ENCODE assay signal across 8 cellular contexts in the genomic region with DNA sequence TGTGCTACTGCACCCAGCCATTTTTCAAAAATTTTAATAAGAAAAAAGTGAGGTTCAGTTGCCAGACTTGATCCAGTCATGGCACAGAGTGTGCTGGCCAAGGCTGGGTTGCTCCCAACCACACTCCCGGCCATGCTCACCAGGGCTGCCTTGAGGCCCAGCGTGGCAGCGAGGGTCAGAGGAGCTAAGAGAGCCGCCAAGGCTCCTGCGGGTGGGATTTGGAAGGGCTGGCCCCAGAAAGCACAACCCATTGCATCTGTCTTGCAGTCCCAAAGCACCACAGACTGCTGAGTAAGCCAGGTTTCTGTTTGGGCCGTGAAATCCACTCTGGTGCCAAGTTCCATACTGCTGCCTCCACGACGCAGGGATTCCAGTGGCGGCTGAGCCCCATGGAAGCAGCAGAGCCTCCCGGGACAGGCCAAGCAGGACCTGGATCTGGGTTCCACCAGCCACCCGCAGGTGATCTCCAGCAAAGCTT. TPM values are rescaled to one million over a fixed set of nuclear protein-coding genes. Genes with fewer than 3 reads are reported as not detected.
A peak's percentile ranks its signal among the peaks of the same experiment; 100 is the strongest.
DNase-seq lines count a peak whose midpoint lies in the region; FAIRE-seq and TF ChIP-seq lines count a peak whose summit lies in the region.
"Had no signal": no experiment of that assay in that cellular context is flagged by ENCODE, and none has a peak within 500 bp of the region (broad histone marks: within the 10 kb centered on the region; RNA-seq: fewer than 3 reads in every experiment).

No MANE protein-coding gene starts in this region.

- H3K27ac Mint-ChIP-seq in CD8-positive, alpha-beta memory T cell: peak overlapping the region in 5 of 8 donors; percentile 11 to 78 (median 66)
- H3K27ac Mint-ChIP-seq: endodermal cell had no signal

- no peak for DNase-seq in CD8-positive, alpha-beta memory T cell
- no peak for DNase-seq in RWPE1 (ENCODE audit: low spot score)
- no peak for DNase-seq in H1 (ENCODE audit: low read depth in 1 of 2, low spot score in 2 of 2)
- no peak for DNase-seq in stimulated activated CD4-positive, alpha-beta T cell treated with anti-CD3 and anti-CD28 coated beads, Interleukin-4, amount 100 ng/mL, for 4 hours
- no peak for DNase-seq in GM10248 (ENCODE audit: extremely low spot score)
- no peak for DNase-seq in NCI-H524 (lab: John Stamatoyannopoulos, UW)
- DNase-seq: endodermal cell had no signal

- no peak overlapping the region for H2BK20ac ChIP-seq in H1 (ENCODE audit: low read length)

- H3K18ac ChIP-seq in H1 (ENCODE audit: extremely low read depth, low read length): 0 out of 2 replicates have a peak overlapping the region, but pooled peaks have one; percentile 27

- H3K27me3 Mint-ChIP-seq in CD8-positive, alpha-beta memory T cell: peaks cover 0 to 2% of the 10 kb centered on the region in 2 donors

- no peaks in the 10 kb centered on the region for H3K79me2 ChIP-seq in H1 (ENCODE audit: control insufficient read depth in 1 of 2, insufficient read depth in 2 of 2, low read length in 2 of 2)

- peaks cover 2 to 13% of the 10 kb centered on the region in 2 experiments for H4K20me1 ChIP-seq in H1 (replicated peaks in 1 of 2; ENCODE audit: control insufficient read depth in 1 of 2, insufficient read depth in 2 of 2, low read length in 2 of 2)

- H4K5ac ChIP-seq in H1 (ENCODE audit: insufficient read length, low read depth, low read length): no peak overlapping the region

- H2BK15ac ChIP-seq in H1 (ENCODE audit: low read length): no peak overlapping the region

- 0 out of 2 replicates have a peak overlapping the region, but pooled peaks have one; percentile 38 for H2BK5ac ChIP-seq in H1 (ENCODE audit: low read depth, low read length)

- peaks cover 69 to 89% (median 83%) of the 10 kb centered on the region in 3 donors for H3K4me1 Mint-ChIP-seq in CD8-positive, alpha-beta memory T cell

- H4K8ac ChIP-seq in H1 (ENCODE audit: extremely low read depth, insufficient read depth, low read length): 0 out of 2 replicates have a peak overlapping the region, but pooled peaks have one; percentile 51

- H2AK5ac ChIP-seq in H1 (ENCODE audit: low read depth, low read length): no peak overlapping the region

- no peaks in the 10 kb centered on the region for H3K9me3 ChIP-seq in CD8-positive, alpha-beta memory T cell (ENCODE audit: low read length)
- no peaks in the 10 kb centered on the region for H3K9me3 ChIP-seq in H1 (ENCODE audit: insufficient read depth in 2 of 2, low read depth in 1 of 2, low read length in 1 of 2)
- H3K9me3 ChIP-seq in skeletal muscle satellite cell (replicated peaks; ENCODE audit: low read length): no peaks in the 10 kb centered on the region

- H3K14ac ChIP-seq in H1 (ENCODE audit: insufficient read length): no peak overlapping the region

- no peak overlapping the region for H3K23ac ChIP-seq in H1 (ENCODE audit: insufficient read length)

- no peaks in the 10 kb centered on the region for H3K23me2 ChIP-seq in H1 (ENCODE audit: low read depth, low read length)

- H3K79me1 ChIP-seq in H1 (ENCODE audit: low read depth, low read length): peaks cover 5% of the 10 kb centered on the region; the same call in 1 of the 2 replicates

- TF ChIP-seq POLR2A in H1 (IDR thresholded peaks at IDR 0.05; ENCODE audit: control extremely low read depth in 1 of 2, low read depth in 2 of 2, low read length in 2 of 2): no peak

- H2AFZ ChIP-seq in H1 (ENCODE audit: low read length): no peak overlapping the region

- POLR2A ChIA-PET in CD8-positive, alpha-beta memory T cell (lab: Charles Lee): interaction anchor here (0.5 kb wide), 1 partner anchor 43 kb away, joined by 3 read pairs; no protein-coding TSS in a partner anchor
- POLR2A ChIA-PET in RWPE1 (lab: Yijun Ruan, JAX; ENCODE audit: low non-redundant PET): no interaction called here
- POLR2A ChIA-PET in H1 (lab: Charles Lee; ENCODE audit: partially characterized antibody): interaction anchor here (1.1 to 1.3 kb wide), 2 partner anchors 23 to 117 kb away, joined by 3 to 4 read pairs; partner anchors contain the start of gene ZBTB17
- POLR2A ChIA-PET in GM10248 (lab: Yijun Ruan, JAX): no interaction called here

- H3K4me2 ChIP-seq in H1 (ENCODE audit: insufficient read depth in 1 of 2, low read depth in 2 of 2, low read length in 2 of 2) (no peak overlapping the region), skeletal muscle satellite cell (ENCODE audit: low read length) (peak overlapping the region; percentile 62)

- no peak overlapping the region for H3K56ac ChIP-seq in H1 (replicated peaks; ENCODE audit: insufficient read length, low read depth, low read length)

- H3K27me3 ChIP-seq in CD8-positive, alpha-beta memory T cell (ENCODE audit: insufficient read depth, low read length, poor library complexity, severe bottlenecking): no peaks in the 10 kb centered on the region
- no peaks in the 10 kb centered on the region for H3K27me3 ChIP-seq in H1 (replicated peaks in 1 of 4; ENCODE audit: control insufficient read depth in 3 of 4, extremely low read depth in 1 of 4, insufficient read depth in 3 of 4, low read length in 3 of 4)
- H3K27me3 ChIP-seq in skeletal muscle satellite cell (ENCODE audit: control insufficient read depth, insufficient read depth, low read length): no peaks in the 10 kb centered on the region

- no peaks in the 10 kb centered on the region for H3K9me3 Mint-ChIP-seq in CD8-positive, alpha-beta memory T cell
- H3K9me3 Mint-ChIP-seq: endodermal cell had no signal

- FAIRE-seq in H1 (lab: Jason Lieb, UNC): no peak

- no peak overlapping the region for H3K9ac ChIP-seq in H1 (replicated peaks in 1 of 4; ENCODE audit: extremely low read depth in 1 of 4, low read depth in 3 of 4, low read length in 3 of 4)
- peak overlapping the region; percentile 95 for H3K9ac ChIP-seq in skeletal muscle satellite cell (ENCODE audit: low read depth, low read length)

- no peak for TF ChIP-seq RAD21 in H1 (IDR thresholded peaks at IDR 0.05 in 1 of 2, conservative IDR thresholded peaks at IDR 0.05 in 1 of 2; ENCODE audit: low read depth in 2 of 2, low read length in 2 of 2)

- H3K27ac ChIP-seq in CD8-positive, alpha-beta memory T cell (ENCODE audit: low read depth, low read length): peak overlapping the region; percentile 87
- peak overlapping the region; percentile 100 for H3K27ac ChIP-seq in RWPE1
- H3K27ac ChIP-seq in H1 (ENCODE audit: low read depth, low read length): no peak overlapping the region

- peaks cover 60% of the 10 kb centered on the region for H3K4me1 ChIP-seq in CD8-positive, alpha-beta memory T cell (ENCODE audit: insufficient read depth, low read length)
- H3K4me1 ChIP-seq in H1 (replicated peaks in 1 of 4; ENCODE audit: control insufficient read depth in 3 of 4, insufficient read depth in 4 of 4, low read length in 3 of 4) (peaks cover 10 to 32% (median 21%) of the 10 kb centered on the region in 4 experiments), skeletal muscle satellite cell (ENCODE audit: control insufficient read depth, insufficient read depth, low read length) (peaks cover 82% of the 10 kb centered on the region)

- TF ChIP-seq CTCF in RWPE1 (conservative IDR thresholded peaks at IDR 0.05; ENCODE audit: low read depth) (no peak), H1 (IDR thresholded peaks at IDR 0.05; ENCODE audit: control extremely low read depth in 1 of 3, insufficient read depth in 1 of 3, low read depth in 1 of 3, low read length in 3 of 3) (no peak), GM10248 (IDR thresholded peaks at IDR 0.05; ENCODE audit: control extremely low read depth, extremely low read depth, low read depth, missing control alignments) (no peak)

- H3K36me3 ChIP-seq in CD8-positive, alpha-beta memory T cell (ENCODE audit: insufficient read depth, low read length): no peaks in the 10 kb centered on the region
- H3K36me3 ChIP-seq in H1 (ENCODE audit: control insufficient read depth in 2 of 4, insufficient read depth in 4 of 4, low read length in 3 of 4): no peaks in the 10 kb centered on the region
- no peaks in the 10 kb centered on the region for H3K36me3 ChIP-seq in skeletal muscle satellite cell (ENCODE audit: insufficient read depth, low read length)

- H4K91ac ChIP-seq in H1 (replicated peaks; ENCODE audit: insufficient read length, low read length): peak overlapping the region; percentile 26

- H3K4ac ChIP-seq in H1 (replicated peaks; ENCODE audit: insufficient read length, low read depth, low read length): no peak overlapping the region

- 87% methylated on average over 11 of the region's 11 CpGs; no CpG with 5 or more reads in 1 of the 2 experiments for WGBS in H1 (ENCODE audit: extremely low coverage in 1 of 2, insufficient coverage in 1 of 2, insufficient read length in 1 of 2, insufficient replicate concordance in 2 of 2, low coverage in 1 of 2, low lambda C conversion rate in 2 of 2, missing lambda C conversion rate in 1 of 2), 2 experiments

- H3K36me3 Mint-ChIP-seq in CD8-positive, alpha-beta memory T cell: peaks cover 0 to 27% (median 2%) of the 10 kb centered on the region in 3 donors

- H3K4me3 Mint-ChIP-seq in CD8-positive, alpha-beta memory T cell: no peak overlapping the region
- H3K4me3 Mint-ChIP-seq: endodermal cell had no signal

- H2BK12ac ChIP-seq in H1 (ENCODE audit: low read depth, low read length): no peak overlapping the region; the same call in 1 of the 2 replicates

- TF ChIP-seq EP300 in H1 (IDR thresholded peaks at IDR 0.05; ENCODE audit: borderline replicate concordance in 1 of 2, low read depth in 2 of 2, low read length in 2 of 2): no peak

- CTCF ChIA-PET in CD8-positive, alpha-beta memory T cell (lab: Charles Lee): interaction anchor here (1.5 kb wide), 1 partner anchor 42 kb away, joined by 3 read pairs; no protein-coding TSS in a partner anchor
- CTCF ChIA-PET in RWPE1 (lab: Yijun Ruan, JAX): interaction anchor here (0.6 kb wide), 1 partner anchor 21 kb away, joined by 4 read pairs; no protein-coding TSS in a partner anchor
- CTCF ChIA-PET in H1 (lab: Charles Lee; ENCODE audit: partially characterized antibody): interaction anchor here (0.7 to 2.4 kb wide), 8 partner anchors 8 to 161 kb away, joined by 3 to 7 read pairs (median 3); no protein-coding TSS in a partner anchor
- CTCF ChIA-PET in GM10248 (lab: Yijun Ruan, JAX): no interaction called here

- no peak overlapping the region for H3K4me3 ChIP-seq in CD8-positive, alpha-beta memory T cell (ENCODE audit: low read length)
- H3K4me3 ChIP-seq in H1 (ENCODE audit: extremely low read depth in 1 of 4, insufficient read depth in 2 of 4, low read depth in 3 of 4, low read length in 4 of 4) (no peak overlapping the region), skeletal muscle satellite cell (ENCODE audit: low read length) (peak overlapping the region; percentile 4)

- H2BK120ac ChIP-seq in H1 (replicated peaks; ENCODE audit: low read depth, low read length): no peak overlapping the region

RNA-seq across cellular contexts. Expression of gene ZBTB17, which starts 22.6 kb away (rescaled TPM):
- 10 to 100 TPM; 49.9 to 51.5 TPM for total RNA-seq in CD8-positive, alpha-beta memory T cell
- polyA plus RNA-seq in CD8-positive, alpha-beta memory T cell: 24.7 TPM
- 24.3 and 24.7 TPM in 2 replicates for total RNA-seq in H1 (2021; fragmentation: NEBNext Ultra II Directional; extraction: Animal tissue kit (Norgen Biotek cat#: 25700))
- polyA plus RNA-seq in H1 (2011; rRNA removed): 36.2 and 58.6 TPM in 2 replicates
- 44.4 TPM for polyA plus RNA-seq in H1 (2011; cell fraction: cytosol; rRNA removed)
- 137 TPM for polyA plus RNA-seq in H1 (2011; cell fraction: nucleus; rRNA removed)
- 14.4 to 31.6 TPM (median 26.8 TPM) in 4 replicates for polyA plus RNA-seq in H1 (2012, experiment 1 of 2)
- polyA plus RNA-seq in H1 (2012, experiment 2 of 2): 25.5 TPM
- 17.0 TPM for polyA plus RNA-seq in H1 (2013, experiment 1 of 2)
- 16.2 TPM for polyA plus RNA-seq in H1 (2013, experiment 2 of 2)
- 27.1 and 35.6 TPM in 2 replicates for polyA minus RNA-seq in H1 (2011; rRNA and poly(A)+ RNA removed)
- polyA minus RNA-seq in H1 (2011; cell fraction: cytosol; rRNA and poly(A)+ RNA removed): 20.1 TPM
- polyA minus RNA-seq in H1 (2011; cell fraction: nucleus; rRNA and poly(A)+ RNA removed): 32.4 TPM
- total RNA-seq in skeletal muscle satellite cell (2012; rRNA removed): 23.8 and 26.0 TPM in 2 replicates

RNA-seq across cellular contexts. Expression of gene SRARP, which starts 50.7 kb away (rescaled TPM):
- not detected for total RNA-seq in CD8-positive, alpha-beta memory T cell
- not detected for polyA plus RNA-seq in CD8-positive, alpha-beta memory T cell
- not detected in 2 replicates for total RNA-seq in H1 (2021; fragmentation: NEBNext Ultra II Directional; extraction: Animal tissue kit (Norgen Biotek cat#: 25700))
- polyA plus RNA-seq in H1 (2011; rRNA removed): not detected in 2 replicates
- not detected for polyA plus RNA-seq in H1 (2011; cell fraction: cytosol; rRNA removed)
- polyA plus RNA-seq in H1 (2011; cell fraction: nucleus; rRNA removed): not detected
- polyA plus RNA-seq in H1 (2012, experiment 1 of 2): not detected in 4 replicates
- polyA plus RNA-seq in H1 (2012, experiment 2 of 2): not detected
- not detected for polyA plus RNA-seq in H1 (2013, experiment 1 of 2)
- 0.02 TPM for polyA plus RNA-seq in H1 (2013, experiment 2 of 2)
- not detected in 2 replicates for polyA minus RNA-seq in H1 (2011; rRNA and poly(A)+ RNA removed)
- polyA minus RNA-seq in H1 (2011; cell fraction: cytosol; rRNA and poly(A)+ RNA removed): not detected
- polyA minus RNA-seq in H1 (2011; cell fraction: nucleus; rRNA and poly(A)+ RNA removed): not detected
- not detected in 2 replicates for total RNA-seq in skeletal muscle satellite cell (2012; rRNA removed)

Comparison
In these comparisons a context has a peak if more than half of its experiments do, and no peak if none do; other contexts are left out.
1. POLR2A ChIA-PET loops: an anchor here in CD8-positive, alpha-beta memory T cell (0.5 kb wide) and H1 (1.1 to 1.3 kb wide); none called in RWPE1 and GM10248.